ENCODE assay signal across 3 cellular contexts in the genomic region with DNA sequence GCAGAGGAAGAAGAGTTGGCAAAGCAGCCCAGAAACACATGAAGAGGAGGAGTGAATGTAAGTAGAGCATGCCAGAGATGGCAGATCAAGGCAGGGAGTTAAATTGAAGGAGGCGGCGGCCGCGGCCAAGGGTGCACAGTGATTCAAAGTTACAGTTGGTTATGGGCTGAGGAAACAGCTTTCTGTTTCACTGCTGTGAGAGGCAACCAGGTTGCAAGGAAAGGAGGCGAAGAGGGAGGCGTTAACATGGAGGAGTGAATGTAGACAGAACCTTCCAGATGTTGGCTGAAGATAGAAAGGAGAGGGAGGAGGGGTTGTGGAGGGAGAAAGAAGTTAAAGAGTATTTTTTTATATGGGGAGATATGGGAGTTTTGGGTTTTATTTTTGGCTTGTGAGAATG. TPM values are rescaled to one million over a fixed set of nuclear protein-coding genes. Genes with fewer than 3 reads are reported as not detected.
"Had no signal": no experiment of that assay in that cellular context is flagged by ENCODE, and none has a peak within 500 bp of the region (broad histone marks: within the 10 kb centered on the region; RNA-seq: fewer than 3 reads in every experiment).

No MANE protein-coding gene starts in this region.

RNA-seq across cellular contexts. Expression of a gene that starts 22.4 kb away (rescaled TPM):
- total RNA-seq: astrocyte, cardiac septum, glomerular endothelial cell had no signal
